ENCODE assay signal across 22 cellular contexts in genomic region chr16:56352351-56353053, GRCh38.
DNase-seq lines count a peak whose midpoint lies in the region; ATAC-seq, FAIRE-seq and TF ChIP-seq lines count a peak whose summit lies in the region.
"Had no signal": no experiment of that assay in that cellular context is flagged by ENCODE, and none has a peak within 500 bp of the region (broad histone marks: within the 10 kb centered on the region; RNA-seq: fewer than 3 reads in every experiment).

No MANE protein-coding gene starts in this region.

- H3K27me3 ChIP-seq in right atrium auricular region (no peaks in the 10 kb centered on the region), bronchial epithelial cell (ENCODE audit: control insufficient read depth, insufficient read depth, low read length) (peaks cover 4% of the 10 kb centered on the region), left lung (peaks cover 0 to 12% of the 10 kb centered on the region in 2 donors), tibial artery (no peaks in the 10 kb centered on the region)
- H3K27me3 ChIP-seq: adrenal gland, brain microvascular endothelial cell, colonic mucosa, heart right ventricle had no signal

- ATAC-seq in left lung (no peak), HG03095 (IDR thresholded peaks at IDR 0.05; ENCODE audit: unreplicated experiment) (no peak)
- ATAC-seq: activated CD4-positive, CD25-positive, alpha-beta regulatory T cell treated with anti-CD3 and anti-CD28 coated beads, Interleukin-2, amount 50 U/mL, for 24 hours; effector memory CD8-positive, alpha-beta T cell; heart right ventricle had no signal

- TF ChIP-seq CTCF in right atrium auricular region (IDR thresholded peaks at IDR 0.05) (no peak), bronchial epithelial cell (IDR thresholded peaks at IDR 0.05; ENCODE audit: insufficient read depth, low read length, severe bottlenecking) (no peak), left lung (IDR thresholded peaks at IDR 0.05) (no peak), tibial artery (IDR thresholded peaks at IDR 0.05) (no peak)

- H3K27ac ChIP-seq in right atrium auricular region (no peak overlapping the region), left lung (no peak overlapping the region), tibial artery (no peak overlapping the region)
- H3K27ac ChIP-seq: adrenal gland, brain microvascular endothelial cell, colonic mucosa, heart right ventricle had no signal

- H3K9me3 ChIP-seq in right atrium auricular region (no peaks in the 10 kb centered on the region), left lung (no peaks in the 10 kb centered on the region), tibial artery (no peaks in the 10 kb centered on the region)
- H3K9me3 ChIP-seq: adrenal gland, colonic mucosa, heart right ventricle had no signal

- no peaks in the 10 kb centered on the region for H3K36me3 ChIP-seq in right atrium auricular region
- H3K36me3 ChIP-seq in bronchial epithelial cell (ENCODE audit: control insufficient read depth, insufficient read depth, low read length), result no peaks in the 10 kb centered on the region
- H3K36me3 ChIP-seq in left lung, result no peaks in the 10 kb centered on the region
- H3K36me3 ChIP-seq in tibial artery, result no peaks in the 10 kb centered on the region
- H3K36me3 ChIP-seq: adrenal gland, brain microvascular endothelial cell, colonic mucosa, heart right ventricle had no signal

- H3K4me3 ChIP-seq in right atrium auricular region, result no peak overlapping the region
- H3K4me3 ChIP-seq in bronchial epithelial cell (ENCODE audit: low read depth, low read length), result no peak overlapping the region
- no peak overlapping the region for H3K4me3 ChIP-seq in left lung
- H3K4me3 ChIP-seq in tibial artery, result no peak overlapping the region
- H3K4me3 ChIP-seq: adrenal gland, colonic mucosa, heart right ventricle had no signal

- peak; percentile 62 for FAIRE-seq in bronchial epithelial cell (lab: Jason Lieb, UNC)
- FAIRE-seq: H1 had no signal

- DNase-seq in cardiac septum (ENCODE audit: low spot score), result peak; percentile 60
- DNase-seq in right atrium auricular region (ENCODE audit: low spot score), result no peak
- no peak for DNase-seq in bronchial epithelial cell (ENCODE audit: low read depth)
- DNase-seq in left lung, result peak; percentile 28 to 52
- DNase-seq in tibial artery, result peak; percentile 10 to 48
- no peak for DNase-seq in KG1 (lab: John Stamatoyannopoulos, UW)
- DNase-seq: activated CD4-positive, alpha-beta memory T cell treated with anti-CD3 and anti-CD28 coated beads for 36 hours; brain microvascular endothelial cell; colonic mucosa; effector memory CD8-positive, alpha-beta T cell; foreskin fibroblast; heart right ventricle; mesenchymal stem cell; NCI-H1105; NCI-H1930; NCI-H2227 treated with DMSO at 0.1 percent for 48 hours; occipital lobe; stimulated activated CD4-positive, alpha-beta T cell treated with anti-CD3 and anti-CD28 coated beads, Interleukin-2, amount 100 ng/mL, for 48 hours had no signal

- H3K4me1 ChIP-seq in right atrium auricular region, result peaks cover 0 to 9% of the 10 kb centered on the region in 2 donors
- H3K4me1 ChIP-seq in left lung, result peaks cover 7 to 8% of the 10 kb centered on the region in 2 donors
- H3K4me1 ChIP-seq in tibial artery, result peaks cover 0 to 9% (median 0%) of the 10 kb centered on the region in 4 donors

- intact Hi-C loops in cardiac septum (cut with DNase I), result no loop called here
- intact Hi-C loops in left lung (cut with DNase I), result no loop called here
- intact Hi-C loops in tibial artery (cut with DNase I; ENCODE audit: low total_unique reads), result no loop called here

Comparison
In these comparisons a context has a peak if more than half of its experiments do, and no peak if none do; other contexts are left out.
1. DNase-seq: peak in cardiac septum (single experiment), left lung (2 of 2) and tibial artery (2 of 2); none in right atrium auricular region (single experiment), bronchial epithelial cell (single experiment) and KG1 (single experiment).